In genomic region chr11:65454311-65454695, GRCh38 we compare ENCODE assay signal across 8 cellular contexts. TPM values are rescaled to one million over a fixed set of nuclear protein-coding genes. Genes with fewer than 3 reads are reported as not detected.
A peak's percentile ranks its signal among the peaks of the same experiment; 100 is the strongest.
DNase-seq lines count a peak whose midpoint lies in the region; ATAC-seq, FAIRE-seq and TF ChIP-seq lines count a peak whose summit lies in the region.

No MANE protein-coding gene starts in this region.

- H2AFZ ChIP-seq in GM23248 = no peak overlapping the region

- DNase-seq in GM23248 (peak; percentile 81), left ventricle myocardium inferior (no peak), spleen (no peak), NOMO-1 treated with DMSO at 0.1 percent for 48 hours (lab: John Stamatoyannopoulos, UW; ENCODE audit: unreplicated experiment) (no peak), iPS-NIHi7 (ENCODE audit: extremely low spot score) (no peak), D721Med (ENCODE audit: insufficient read length, low spot score) (no peak), COR-L47 (lab: John Stamatoyannopoulos, UW) (no peak)
- DNase-seq in activated CD8-positive, alpha-beta T cell treated with anti-CD3 and anti-CD28 coated beads for 36 hours = no peak

- H3K79me2 ChIP-seq in GM23248 (ENCODE audit: insufficient read depth) = peaks cover 55% of the 10 kb centered on the region

- H3K4me2 ChIP-seq in GM23248 (ENCODE audit: unreplicated experiment) = peak overlapping the region; percentile 96

- CTCF ChIA-PET in activated CD8-positive, alpha-beta T cell treated with anti-CD3 and anti-CD28 coated beads for 36 hours (lab: Charles Lee) = interaction anchor here (0.7 kb wide), 1 partner anchor 37 kb away, joined by 3 read pairs; no protein-coding TSS in a partner anchor

- H3K4me1 ChIP-seq in GM23248 (ENCODE audit: insufficient read depth) (peaks cover 44% of the 10 kb centered on the region), left ventricle myocardium inferior (peaks cover 29% of the 10 kb centered on the region), spleen (peaks cover 12 to 43% (median 22%) of the 10 kb centered on the region in 6 donors)

- peak overlapping the region; percentile 83 for H3K27ac Mint-ChIP-seq in activated CD8-positive, alpha-beta T cell treated with anti-CD3 and anti-CD28 coated beads for 36 hours

- peak overlapping the region; percentile 95 for H3K4me3 Mint-ChIP-seq in activated CD8-positive, alpha-beta T cell treated with anti-CD3 and anti-CD28 coated beads for 36 hours

- H3K36me3 ChIP-seq in GM23248 (ENCODE audit: low read depth) (no peaks in the 10 kb centered on the region), left ventricle myocardium inferior (no peaks in the 10 kb centered on the region), spleen (no peaks in the 10 kb centered on the region)

- no peak for TF ChIP-seq POLR2A in spleen (IDR thresholded peaks at IDR 0.05)

- in situ Hi-C loops in GM23248 (cut with MboI) = no loop called here

- peak overlapping the region; percentile 93 for H3K9ac ChIP-seq in GM23248

- POLR2A ChIA-PET in activated CD8-positive, alpha-beta T cell treated with anti-CD3 and anti-CD28 coated beads for 36 hours (lab: Charles Lee) = interaction anchor here (0.6 to 2.0 kb wide), 5 partner anchors 13 to 46 kb away, joined by 3 to 9 read pairs (median 4); partner anchors contain the start of genes MALAT1 and NEAT1

- H3K4me3 ChIP-seq in GM23248 = peak overlapping the region; percentile 76
- peak overlapping the region; percentile 71 for H3K4me3 ChIP-seq in left ventricle myocardium inferior
- peak overlapping the region in 7 of 8 donors; percentile 43 to 67 (median 45) for H3K4me3 ChIP-seq in spleen

- H3F3A ChIP-seq in GM23248 (ENCODE audit: insufficient read depth) = peaks cover 42% of the 10 kb centered on the region

- 2 to 5% methylated on average over 10 of the region's 10 CpGs for WGBS in GM23248 (ENCODE audit: low coverage in 1 of 2, low lambda C conversion rate in 2 of 2, missing lambda C conversion rate in 2 of 2), 2 experiments
- 74 to 82% (median 78%) methylated on average over 10 of the region's 10 CpGs for WGBS in spleen, 5 donors

- H3K27me3 ChIP-seq in GM23248 (replicated peaks; ENCODE audit: insufficient read depth) (no peaks in the 10 kb centered on the region), left ventricle myocardium inferior (ENCODE audit: low read depth) (no peaks in the 10 kb centered on the region), spleen (replicated peaks in 1 of 7) (no peaks in the 10 kb centered on the region)

- H3K9me3 Mint-ChIP-seq in activated CD8-positive, alpha-beta T cell treated with anti-CD3 and anti-CD28 coated beads for 36 hours = peaks cover 2% of the 10 kb centered on the region

- TF ChIP-seq CTCF in activated CD8-positive, alpha-beta T cell treated with anti-CD3 and anti-CD28 coated beads for 36 hours (IDR thresholded peaks at IDR 0.05) = no peak
- no peak for TF ChIP-seq CTCF in left ventricle myocardium inferior (IDR thresholded peaks at IDR 0.05; ENCODE audit: borderline replicate concordance)
- no peak for TF ChIP-seq CTCF in spleen (IDR thresholded peaks at IDR 0.05 in 8 of 11, conservative IDR thresholded peaks at IDR 0.05 in 3 of 11)
- TF ChIP-seq CTCF in D721Med (IDR thresholded peaks at IDR 0.05; ENCODE audit: insufficient read depth, missing control alignments) = no peak

- H3K9me2 ChIP-seq in GM23248 (ENCODE audit: insufficient read depth) = no peaks in the 10 kb centered on the region

- no peaks in the 10 kb centered on the region for H4K20me1 ChIP-seq in GM23248 (ENCODE audit: insufficient read depth)

- H3K27me3 Mint-ChIP-seq in activated CD8-positive, alpha-beta T cell treated with anti-CD3 and anti-CD28 coated beads for 36 hours = no peaks in the 10 kb centered on the region

- no peak for ATAC-seq in activated CD8-positive, alpha-beta T cell treated with anti-CD3 and anti-CD28 coated beads for 36 hours

- H3K9me3 ChIP-seq in GM23248 (ENCODE audit: low read depth) (no peaks in the 10 kb centered on the region), left ventricle myocardium inferior (replicated peaks) (no peaks in the 10 kb centered on the region), spleen (peaks cover 0 to 4% (median 0%) of the 10 kb centered on the region in 8 donors)

- FAIRE-seq in D721Med (lab: Jason Lieb, UNC) = no peak

- H3K36me3 Mint-ChIP-seq in activated CD8-positive, alpha-beta T cell treated with anti-CD3 and anti-CD28 coated beads for 36 hours (ENCODE audit: low read depth) = peaks cover 5% of the 10 kb centered on the region

- H3K4me1 Mint-ChIP-seq in activated CD8-positive, alpha-beta T cell treated with anti-CD3 and anti-CD28 coated beads for 36 hours (ENCODE audit: low read depth) = peaks cover 24% of the 10 kb centered on the region

- intact Hi-C loops in activated CD8-positive, alpha-beta T cell treated with anti-CD3 and anti-CD28 coated beads for 36 hours (cut with micrococcal nuclease) = no loop called here
- intact Hi-C loops in left ventricle myocardium inferior (cut with micrococcal nuclease) (no loop called here), spleen (cut with DNase I; ENCODE audit: low total_unique reads) (no loop called here)

- peak overlapping the region; percentile 96 for H3K27ac ChIP-seq in GM23248
- peak overlapping the region; percentile 91 for H3K27ac ChIP-seq in left ventricle myocardium inferior (replicated peaks)
- H3K27ac ChIP-seq in spleen = peak overlapping the region; percentile 74 to 89 (median 86)

RNA-seq across cellular contexts. Expression of gene NEAT1, which starts 31.7 kb away (rescaled TPM):
- 74.3 and 143 TPM in 2 replicates for total RNA-seq in GM23248 (2014; rRNA removed; shearing (Covaris generic))
- polyA plus RNA-seq in GM23248 (2016; fragmentation: Nextera tagmentation; extraction: Ambion mirVana) (36.2 and 50.7 TPM in 2 replicates), spleen (1,000 to 10,000 TPM in 2 of 3 donors, 100 to 1,000 TPM in 1; 526 to 1,090 (median 1,018) TPM)
- 100 to 1,000 TPM; 313 to 358 TPM for total RNA-seq in activated CD8-positive, alpha-beta T cell treated with anti-CD3 and anti-CD28 coated beads for 36 hours
- total RNA-seq in left ventricle myocardium inferior (405 TPM), spleen (1,000 to 10,000 TPM in 2 of 7 donors, 100 to 1,000 TPM in 5; 266 to 1,804 (median 799) TPM)

RNA-seq across cellular contexts. Expression of gene MALAT1, which starts 44.5 kb away (rescaled TPM):
- total RNA-seq in GM23248 (2014; rRNA removed; shearing (Covaris generic)) = 2,638 and 3,272 TPM in 2 replicates
- 7,376 and 13,207 TPM in 2 replicates for polyA plus RNA-seq in GM23248 (2016; fragmentation: Nextera tagmentation; extraction: Ambion mirVana)
- 1,000 to 10,000 TPM; 3,856 to 3,869 TPM for total RNA-seq in activated CD8-positive, alpha-beta T cell treated with anti-CD3 and anti-CD28 coated beads for 36 hours
- 6,576 TPM for total RNA-seq in left ventricle myocardium inferior
- total RNA-seq in spleen = over 10,000 TPM; 10,088 to 24,490 (median 13,598) TPM
- polyA plus RNA-seq in spleen = 100 to 1,000 TPM; 111 to 793 (median 171) TPM
